ENCODE assay signal across 1 cellular context in genomic region chr5:168654225-168654624, GRCh38.
TF ChIP-seq lines count a peak whose summit lies in the region.

No MANE protein-coding gene starts in this region.

TF ChIP-seq in GM23338, 12 proteins besides CTCF, POLR2A, EP300 and RAD21 (continued from another document):
- TF ChIP-seq ZNF462 (CRISPR knock-in tag; IDR thresholded peaks at IDR 0.05) (no peak), NANOG (IDR thresholded peaks at IDR 0.05; ENCODE audit: borderline replicate concordance) (no peak), EZH2 (IDR thresholded peaks at IDR 0.05; ENCODE audit: low read depth, unreplicated experiment) (no peak), POLR2AphosphoS5 (IDR thresholded peaks at IDR 0.05; ENCODE audit: low read depth) (no peak), ETS1 (IDR thresholded peaks at IDR 0.05) (no peak), ZNF331 (CRISPR knock-in tag; IDR thresholded peaks at IDR 0.05; ENCODE audit: low read depth) (no peak)
- TF ChIP-seq, protein P1, sequence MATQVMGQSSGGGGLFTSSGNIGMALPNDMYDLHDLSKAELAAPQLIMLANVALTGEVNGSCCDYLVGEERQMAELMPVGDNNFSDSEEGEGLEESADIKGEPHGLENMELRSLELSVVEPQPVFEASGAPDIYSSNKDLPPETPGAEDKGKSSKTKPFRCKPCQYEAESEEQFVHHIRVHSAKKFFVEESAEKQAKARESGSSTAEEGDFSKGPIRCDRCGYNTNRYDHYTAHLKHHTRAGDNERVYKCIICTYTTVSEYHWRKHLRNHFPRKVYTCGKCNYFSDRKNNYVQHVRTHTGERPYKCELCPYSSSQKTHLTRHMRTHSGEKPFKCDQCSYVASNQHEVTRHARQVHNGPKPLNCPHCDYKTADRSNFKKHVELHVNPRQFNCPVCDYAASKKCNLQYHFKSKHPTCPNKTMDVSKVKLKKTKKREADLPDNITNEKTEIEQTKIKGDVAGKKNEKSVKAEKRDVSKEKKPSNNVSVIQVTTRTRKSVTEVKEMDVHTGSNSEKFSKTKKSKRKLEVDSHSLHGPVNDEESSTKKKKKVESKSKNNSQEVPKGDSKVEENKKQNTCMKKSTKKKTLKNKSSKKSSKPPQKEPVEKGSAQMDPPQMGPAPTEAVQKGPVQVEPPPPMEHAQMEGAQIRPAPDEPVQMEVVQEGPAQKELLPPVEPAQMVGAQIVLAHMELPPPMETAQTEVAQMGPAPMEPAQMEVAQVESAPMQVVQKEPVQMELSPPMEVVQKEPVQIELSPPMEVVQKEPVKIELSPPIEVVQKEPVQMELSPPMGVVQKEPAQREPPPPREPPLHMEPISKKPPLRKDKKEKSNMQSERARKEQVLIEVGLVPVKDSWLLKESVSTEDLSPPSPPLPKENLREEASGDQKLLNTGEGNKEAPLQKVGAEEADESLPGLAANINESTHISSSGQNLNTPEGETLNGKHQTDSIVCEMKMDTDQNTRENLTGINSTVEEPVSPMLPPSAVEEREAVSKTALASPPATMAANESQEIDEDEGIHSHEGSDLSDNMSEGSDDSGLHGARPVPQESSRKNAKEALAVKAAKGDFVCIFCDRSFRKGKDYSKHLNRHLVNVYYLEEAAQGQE (IDR thresholded peaks at IDR 0.05; ENCODE audit: unreplicated experiment) = no peak
